ENCODE assay signal across 1 cellular context in the genomic region with DNA sequence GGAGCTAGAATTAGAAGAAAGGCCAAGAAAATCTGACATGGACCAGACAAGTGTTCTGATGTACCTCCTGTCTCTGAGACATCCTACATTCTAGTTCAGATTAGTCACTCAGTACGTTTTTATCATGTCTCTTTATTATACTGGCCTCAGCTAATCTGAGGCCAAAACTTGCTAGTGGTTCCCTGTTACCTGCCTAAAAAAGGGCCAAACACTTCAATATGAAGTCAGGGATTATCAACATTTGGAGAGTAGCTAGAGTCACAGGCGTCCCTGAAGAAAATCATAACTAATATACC.
TF ChIP-seq lines count a peak whose summit lies in the region.

No MANE protein-coding gene starts in this region.

TF ChIP-seq in SK-N-SH, 30 proteins besides CTCF, POLR2A, EP300 and RAD21 (continued from another document):
- TF ChIP-seq, protein P1, sequence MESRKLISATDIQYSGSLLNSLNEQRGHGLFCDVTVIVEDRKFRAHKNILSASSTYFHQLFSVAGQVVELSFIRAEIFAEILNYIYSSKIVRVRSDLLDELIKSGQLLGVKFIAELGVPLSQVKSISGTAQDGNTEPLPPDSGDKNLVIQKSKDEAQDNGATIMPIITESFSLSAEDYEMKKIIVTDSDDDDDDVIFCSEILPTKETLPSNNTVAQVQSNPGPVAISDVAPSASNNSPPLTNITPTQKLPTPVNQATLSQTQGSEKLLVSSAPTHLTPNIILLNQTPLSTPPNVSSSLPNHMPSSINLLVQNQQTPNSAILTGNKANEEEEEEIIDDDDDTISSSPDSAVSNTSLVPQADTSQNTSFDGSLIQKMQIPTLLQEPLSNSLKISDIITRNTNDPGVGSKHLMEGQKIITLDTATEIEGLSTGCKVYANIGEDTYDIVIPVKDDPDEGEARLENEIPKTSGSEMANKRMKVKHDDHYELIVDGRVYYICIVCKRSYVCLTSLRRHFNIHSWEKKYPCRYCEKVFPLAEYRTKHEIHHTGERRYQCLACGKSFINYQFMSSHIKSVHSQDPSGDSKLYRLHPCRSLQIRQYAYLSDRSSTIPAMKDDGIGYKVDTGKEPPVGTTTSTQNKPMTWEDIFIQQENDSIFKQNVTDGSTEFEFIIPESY (IDR thresholded peaks at IDR 0.05; ENCODE audit: borderline replicate concordance, low read depth): no peak
- TF ChIP-seq ELF1 (IDR thresholded peaks at IDR 0.05) (no peak), TCF12 (IDR thresholded peaks at IDR 0.05) (no peak), TAF1 (IDR thresholded peaks at IDR 0.05; ENCODE audit: borderline replicate concordance, low read depth, low read length) (no peak)
- TF ChIP-seq, protein P2, sequence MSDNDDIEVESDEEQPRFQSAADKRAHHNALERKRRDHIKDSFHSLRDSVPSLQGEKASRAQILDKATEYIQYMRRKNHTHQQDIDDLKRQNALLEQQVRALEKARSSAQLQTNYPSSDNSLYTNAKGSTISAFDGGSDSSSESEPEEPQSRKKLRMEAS (IDR thresholded peaks at IDR 0.05; ENCODE audit: low read depth): no peak
- TF ChIP-seq, protein P3, sequence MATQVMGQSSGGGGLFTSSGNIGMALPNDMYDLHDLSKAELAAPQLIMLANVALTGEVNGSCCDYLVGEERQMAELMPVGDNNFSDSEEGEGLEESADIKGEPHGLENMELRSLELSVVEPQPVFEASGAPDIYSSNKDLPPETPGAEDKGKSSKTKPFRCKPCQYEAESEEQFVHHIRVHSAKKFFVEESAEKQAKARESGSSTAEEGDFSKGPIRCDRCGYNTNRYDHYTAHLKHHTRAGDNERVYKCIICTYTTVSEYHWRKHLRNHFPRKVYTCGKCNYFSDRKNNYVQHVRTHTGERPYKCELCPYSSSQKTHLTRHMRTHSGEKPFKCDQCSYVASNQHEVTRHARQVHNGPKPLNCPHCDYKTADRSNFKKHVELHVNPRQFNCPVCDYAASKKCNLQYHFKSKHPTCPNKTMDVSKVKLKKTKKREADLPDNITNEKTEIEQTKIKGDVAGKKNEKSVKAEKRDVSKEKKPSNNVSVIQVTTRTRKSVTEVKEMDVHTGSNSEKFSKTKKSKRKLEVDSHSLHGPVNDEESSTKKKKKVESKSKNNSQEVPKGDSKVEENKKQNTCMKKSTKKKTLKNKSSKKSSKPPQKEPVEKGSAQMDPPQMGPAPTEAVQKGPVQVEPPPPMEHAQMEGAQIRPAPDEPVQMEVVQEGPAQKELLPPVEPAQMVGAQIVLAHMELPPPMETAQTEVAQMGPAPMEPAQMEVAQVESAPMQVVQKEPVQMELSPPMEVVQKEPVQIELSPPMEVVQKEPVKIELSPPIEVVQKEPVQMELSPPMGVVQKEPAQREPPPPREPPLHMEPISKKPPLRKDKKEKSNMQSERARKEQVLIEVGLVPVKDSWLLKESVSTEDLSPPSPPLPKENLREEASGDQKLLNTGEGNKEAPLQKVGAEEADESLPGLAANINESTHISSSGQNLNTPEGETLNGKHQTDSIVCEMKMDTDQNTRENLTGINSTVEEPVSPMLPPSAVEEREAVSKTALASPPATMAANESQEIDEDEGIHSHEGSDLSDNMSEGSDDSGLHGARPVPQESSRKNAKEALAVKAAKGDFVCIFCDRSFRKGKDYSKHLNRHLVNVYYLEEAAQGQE (IDR thresholded peaks at IDR 0.05; ENCODE audit: low read depth, low read length): no peak
